In genomic region chr20:63009988-63010769, GRCh38 we compare ENCODE assay signal across 9 cellular contexts. TPM values are rescaled to one million over a fixed set of nuclear protein-coding genes. Genes with fewer than 3 reads are reported as not detected.
DNase-seq lines count a peak whose midpoint lies in the region; ATAC-seq lines count a peak whose summit lies in the region.
"Had no signal": no experiment of that assay in that cellular context is flagged by ENCODE, and none has a peak within 500 bp of the region (broad histone marks: within the 10 kb centered on the region; RNA-seq: fewer than 3 reads in every experiment).

No MANE protein-coding gene starts in this region.

- no peaks in the 10 kb centered on the region for H3K36me3 ChIP-seq in SJCRH30

- peaks cover 11% of the 10 kb centered on the region; the same call in 1 of the 2 replicates for H3K9me3 ChIP-seq in SJCRH30 (replicated peaks)

- H3K27me3 ChIP-seq in SJCRH30 = peaks cover 13% of the 10 kb centered on the region

- H3K4me3 Mint-ChIP-seq in activated naive CD8-positive, alpha-beta T cell treated with anti-CD3 and anti-CD28 coated beads, Interleukin-2, amount 10 ng/mL, durations not matched to agents 7 days and 5 days = peak overlapping the region; percentile 90

- peaks cover 72% of the 10 kb centered on the region for H3K27me3 Mint-ChIP-seq in activated naive CD8-positive, alpha-beta T cell treated with anti-CD3 and anti-CD28 coated beads, Interleukin-2, amount 10 ng/mL, durations not matched to agents 7 days and 5 days

- H3K27ac Mint-ChIP-seq in activated naive CD8-positive, alpha-beta T cell treated with anti-CD3 and anti-CD28 coated beads, Interleukin-2, amount 10 ng/mL, durations not matched to agents 7 days and 5 days = peak overlapping the region; percentile 70

- DNase-seq in NCI-H2081 (lab: John Stamatoyannopoulos, UW) (peak; percentile 24 to 45), NCI-H2081 treated with DMSO at 0.1 percent for 48 hours (lab: John Stamatoyannopoulos, UW) (no peak), SJCRH30 (peak; percentile 96 to 98), putamen (ENCODE audit: low spot score) (no peak), occipital lobe (lab: John Stamatoyannopoulos, UW) (no peak)
- DNase-seq in activated naive CD8-positive, alpha-beta T cell treated with anti-CD3 and anti-CD28 coated beads, Interleukin-2, amount 10 ng/mL, durations not matched to agents 7 days and 5 days = peak; percentile 74
- peak; percentile 48 to 66 for DNase-seq in stimulated activated CD4-positive, alpha-beta T cell treated with anti-CD3 and anti-CD28 coated beads, Interleukin-15, amount 100 ng/mL, for 48 hours (ENCODE audit: low read depth in 2 of 2)

- H3K9me3 Mint-ChIP-seq in activated naive CD8-positive, alpha-beta T cell treated with anti-CD3 and anti-CD28 coated beads, Interleukin-2, amount 10 ng/mL, durations not matched to agents 7 days and 5 days = peaks cover 8% of the 10 kb centered on the region

- peaks cover 2% of the 10 kb centered on the region for H3K36me3 Mint-ChIP-seq in activated naive CD8-positive, alpha-beta T cell treated with anti-CD3 and anti-CD28 coated beads, Interleukin-2, amount 10 ng/mL, durations not matched to agents 7 days and 5 days

- H3K4me1 ChIP-seq in SJCRH30 = peaks cover 8% of the 10 kb centered on the region

- no peak overlapping the region for H3K4me3 ChIP-seq in SJCRH30

- POLR2A ChIA-PET in activated naive CD8-positive, alpha-beta T cell treated with anti-CD3 and anti-CD28 coated beads, Interleukin-2, amount 10 ng/mL, durations not matched to agents 7 days and 5 days (lab: Charles Lee) = interaction anchor here (0.7 to 3.1 kb wide), 5 partner anchors 22 to 773 kb away, joined by 3 to 22 read pairs (median 6); partner anchors contain the start of gene PPDPF

- peak; percentile 51 for ATAC-seq in HG03139 (IDR thresholded peaks at IDR 0.05; ENCODE audit: unreplicated experiment)
- peak; percentile 68 for ATAC-seq in activated naive CD8-positive, alpha-beta T cell treated with anti-CD3 and anti-CD28 coated beads, Interleukin-2, amount 10 ng/mL, durations not matched to agents 7 days and 5 days (ENCODE audit: low read depth)

- peaks cover 11% of the 10 kb centered on the region for H3K4me1 Mint-ChIP-seq in activated naive CD8-positive, alpha-beta T cell treated with anti-CD3 and anti-CD28 coated beads, Interleukin-2, amount 10 ng/mL, durations not matched to agents 7 days and 5 days

- no peak overlapping the region for H3K27ac ChIP-seq in SJCRH30

RNA-seq across cellular contexts. Expression of gene BHLHE23, which starts 3.4 kb away (rescaled TPM):
- total RNA-seq in SJCRH30 (2014; rRNA removed; shearing (Covaris generic)) = not detected in 2 replicates
- total RNA-seq in activated naive CD8-positive, alpha-beta T cell treated with anti-CD3 and anti-CD28 coated beads, Interleukin-2, amount 10 ng/mL, durations not matched to agents 7 days and 5 days = not detected
- total RNA-seq in occipital lobe = not detected
- total RNA-seq: fibroblast of lung had no signal

RNA-seq across cellular contexts. Expression of gene SLC17A9, which starts 57.7 kb away (rescaled TPM):
- total RNA-seq in SJCRH30 (2014; rRNA removed; shearing (Covaris generic)) = 1.1 and 2.1 TPM in 2 replicates
- 10 to 100 TPM; 40.9 to 43.5 TPM for total RNA-seq in activated naive CD8-positive, alpha-beta T cell treated with anti-CD3 and anti-CD28 coated beads, Interleukin-2, amount 10 ng/mL, durations not matched to agents 7 days and 5 days
- total RNA-seq in occipital lobe = 0.16 TPM

Comparison
In these comparisons a context has a peak if more than half of its experiments do, and no peak if none do; other contexts are left out.
1. DNase-seq: peak in NCI-H2081 (2 of 2), SJCRH30 (2 of 2), activated naive CD8-positive, alpha-beta T cell treated with anti-CD3 and anti-CD28 coated beads, Interleukin-2, amount 10 ng/mL, durations not matched to agents 7 days and 5 days (single experiment) and stimulated activated CD4-positive, alpha-beta T cell treated with anti-CD3 and anti-CD28 coated beads, Interleukin-15, amount 100 ng/mL, for 48 hours (2 of 2); none in NCI-H2081 treated with DMSO at 0.1 percent for 48 hours (single experiment), putamen (single experiment) and occipital lobe (single experiment).
2. RNA of gene SLC17A9, which starts 57.7 kb away (total RNA-seq): 40.9 to 43.5 TPM in activated naive CD8-positive, alpha-beta T cell treated with anti-CD3 and anti-CD28 coated beads, Interleukin-2, amount 10 ng/mL, durations not matched to agents 7 days and 5 days; 1.1 to 2.1 TPM in SJCRH30 and 0.16 TPM in occipital lobe (single experiment); every median in the first group is over 10 times any median in the second.